In the genomic region with DNA sequence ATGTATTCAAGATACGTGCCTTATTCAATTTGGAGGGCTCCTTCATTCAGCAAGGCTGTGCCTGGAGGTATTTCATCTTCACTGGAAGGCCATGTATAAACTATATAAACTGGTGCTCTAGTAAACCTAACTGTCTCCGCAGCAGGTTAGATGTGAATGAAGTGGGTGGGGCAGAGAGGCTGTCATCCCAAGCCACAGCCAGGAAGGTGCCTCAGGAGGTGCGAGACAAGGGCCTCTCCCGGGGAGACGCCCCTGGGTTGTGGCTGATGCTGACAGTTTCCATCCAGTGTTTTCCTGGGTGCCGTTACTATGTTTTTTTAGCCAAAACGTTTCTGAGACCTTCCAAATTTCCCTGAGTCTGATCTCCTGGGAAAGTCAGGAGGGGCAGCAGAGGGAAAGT, we compare ENCODE assay signal across 33 cellular contexts.
"Had no signal": no experiment of that assay in that cellular context is flagged by ENCODE, and none has a peak within 500 bp of the region (broad histone marks: within the 10 kb centered on the region; RNA-seq: fewer than 3 reads in every experiment).

No MANE protein-coding gene starts in this region.

- H3K27me3 Mint-ChIP-seq: activated CD8-positive, alpha-beta T cell treated with anti-CD3 and anti-CD28 coated beads for 36 hours; naive thymus-derived CD8-positive, alpha-beta T cell; stimulated activated naive B cell treated with anti-CD40 and anti-IgM and Interleukin-4, amounts not matched to agents 10 μg/mL and 1 μg/mL and 100 μg/mL, for 72 hours; T-helper 17 cell had no signal

- H3K9me3 ChIP-seq: heart left ventricle, psoas muscle, stomach, thyroid gland, upper lobe of right lung had no signal

- H3K27ac Mint-ChIP-seq: activated CD8-positive, alpha-beta memory T cell treated with anti-CD3 and anti-CD28 coated beads, Interleukin-2, amount 10 ng/mL, durations not matched to agents 7 days and 5 days; activated CD8-positive, alpha-beta T cell treated with anti-CD3 and anti-CD28 coated beads for 36 hours; activated naive CD4-positive, alpha-beta T cell treated with anti-CD3 and anti-CD28 coated beads, Interleukin-2, amount 50 U/mL, for 72 hours; activated T-helper 2 cell treated with anti-CD3 and anti-CD28 coated beads, Interferon-gamma antibody, Interleukin-2, Interleukin-4, amounts not matched to agents 10 μg/mL and 5 μg/mL and 100 μg/mL, durations not matched to agents 14 hours and 24 hours and 36 hours; brain; immature natural killer cell; stimulated activated naive B cell treated with anti-CD40 and anti-IgM and Interleukin-4, amounts not matched to agents 10 μg/mL and 1 μg/mL and 100 μg/mL, for 72 hours; T-helper 17 cell had no signal

- DNase-seq: activated CD4-positive, alpha-beta T cell treated with anti-CD3 and anti-CD28 coated beads, Interleukin-2, amount 50 U/mL, for 1 hour; activated CD4-positive, CD25-positive, alpha-beta regulatory T cell treated with anti-CD3 and anti-CD28 coated beads, Interleukin-2, amount 50 U/mL, for 72 hours; activated CD8-positive, alpha-beta memory T cell treated with anti-CD3 and anti-CD28 coated beads, Interleukin-2, amount 10 ng/mL, durations not matched to agents 7 days and 5 days; activated CD8-positive, alpha-beta T cell treated with anti-CD3 and anti-CD28 coated beads for 36 hours; activated naive CD4-positive, alpha-beta T cell; activated T-cell treated with anti-CD3 and anti-CD28 coated beads, Interleukin-2, amount 50 U/mL, for 48 hours; dorsolateral prefrontal cortex; effector memory CD4-positive, alpha-beta T cell; erythroblast; foreskin fibroblast; heart left ventricle; hypothalamus; immature natural killer cell; kidney; left colon; midbrain; occipital lobe; psoas muscle; stimulated activated CD4-positive, alpha-beta T cell treated with anti-CD3 and anti-CD28 coated beads, Interleukin-15, amount 100 ng/mL, for 24 hours; stimulated activated CD4-positive, alpha-beta T cell treated with anti-CD3 and anti-CD28 coated beads, Interleukin-2, amount 100 ng/mL, for 24 hours; stimulated activated naive B cell treated with anti-CD40 and anti-IgM and Interleukin-4, amounts not matched to agents 10 μg/mL and 1 μg/mL and 100 μg/mL, for 72 hours; stomach; T-helper 17 cell; T1000; upper lobe of right lung had no signal

- H3K4me3 ChIP-seq: coronary artery, dorsolateral prefrontal cortex, heart left ventricle, psoas muscle, stomach, thyroid gland, upper lobe of right lung had no signal

- H3K27ac ChIP-seq: coronary artery, dorsolateral prefrontal cortex, heart left ventricle, parathyroid adenoma, psoas muscle, stomach, thyroid gland, upper lobe of right lung had no signal

- H3K79me2 ChIP-seq: parathyroid adenoma had no signal

- H3K36me3 ChIP-seq: heart left ventricle, stomach, thyroid gland, upper lobe of right lung had no signal

- H3K36me3 Mint-ChIP-seq: activated CD8-positive, alpha-beta memory T cell treated with anti-CD3 and anti-CD28 coated beads, Interleukin-2, amount 10 ng/mL, durations not matched to agents 7 days and 5 days; activated naive CD4-positive, alpha-beta T cell treated with anti-CD3 and anti-CD28 coated beads, Interleukin-2, amount 50 U/mL, for 72 hours; brain; immature natural killer cell; naive thymus-derived CD8-positive, alpha-beta T cell; stimulated activated naive B cell treated with anti-CD40 and anti-IgM and Interleukin-4, amounts not matched to agents 10 μg/mL and 1 μg/mL and 100 μg/mL, for 72 hours had no signal

- ATAC-seq: activated CD8-positive, alpha-beta memory T cell treated with anti-CD3 and anti-CD28 coated beads, Interleukin-2, amount 10 ng/mL, durations not matched to agents 7 days and 5 days; activated CD8-positive, alpha-beta T cell treated with anti-CD3 and anti-CD28 coated beads for 36 hours; heart left ventricle; left colon; psoas muscle; stimulated activated naive B cell treated with anti-CD40 and anti-IgM and Interleukin-4, amounts not matched to agents 10 μg/mL and 1 μg/mL and 100 μg/mL, for 72 hours; T-helper 17 cell; upper lobe of right lung had no signal

- H3K27me3 ChIP-seq: heart left ventricle, stomach, thyroid gland, upper lobe of right lung had no signal

- H3K4me1 Mint-ChIP-seq: activated CD8-positive, alpha-beta memory T cell treated with anti-CD3 and anti-CD28 coated beads, Interleukin-2, amount 10 ng/mL, durations not matched to agents 7 days and 5 days; brain; immature natural killer cell; stimulated activated naive B cell treated with anti-CD40 and anti-IgM and Interleukin-4, amounts not matched to agents 10 μg/mL and 1 μg/mL and 100 μg/mL, for 72 hours had no signal

- H3K9me3 Mint-ChIP-seq: activated CD8-positive, alpha-beta T cell treated with anti-CD3 and anti-CD28 coated beads for 36 hours; activated naive CD4-positive, alpha-beta T cell treated with anti-CD3 and anti-CD28 coated beads, Interleukin-2, amount 50 U/mL, for 72 hours; activated T-helper 2 cell treated with anti-CD3 and anti-CD28 coated beads, Interferon-gamma antibody, Interleukin-2, Interleukin-4, amounts not matched to agents 10 μg/mL and 5 μg/mL and 100 μg/mL, durations not matched to agents 14 hours and 24 hours and 36 hours; immature natural killer cell; naive thymus-derived CD8-positive, alpha-beta T cell; neural crest cell; stimulated activated naive B cell treated with anti-CD40 and anti-IgM and Interleukin-4, amounts not matched to agents 10 μg/mL and 1 μg/mL and 100 μg/mL, for 72 hours had no signal

- H2AFZ ChIP-seq: parathyroid adenoma had no signal

- H3K4me3 Mint-ChIP-seq: activated CD8-positive, alpha-beta memory T cell treated with anti-CD3 and anti-CD28 coated beads, Interleukin-2, amount 10 ng/mL, durations not matched to agents 7 days and 5 days; activated CD8-positive, alpha-beta T cell treated with anti-CD3 and anti-CD28 coated beads for 36 hours; brain; immature natural killer cell; naive thymus-derived CD8-positive, alpha-beta T cell; neural crest cell; stimulated activated naive B cell treated with anti-CD40 and anti-IgM and Interleukin-4, amounts not matched to agents 10 μg/mL and 1 μg/mL and 100 μg/mL, for 72 hours; T-helper 17 cell had no signal

- H3K4me1 ChIP-seq: heart left ventricle, parathyroid adenoma, psoas muscle, stomach, upper lobe of right lung had no signal
